Comparison of ENCODE assay signal across 9 cellular contexts in the genomic region with DNA sequence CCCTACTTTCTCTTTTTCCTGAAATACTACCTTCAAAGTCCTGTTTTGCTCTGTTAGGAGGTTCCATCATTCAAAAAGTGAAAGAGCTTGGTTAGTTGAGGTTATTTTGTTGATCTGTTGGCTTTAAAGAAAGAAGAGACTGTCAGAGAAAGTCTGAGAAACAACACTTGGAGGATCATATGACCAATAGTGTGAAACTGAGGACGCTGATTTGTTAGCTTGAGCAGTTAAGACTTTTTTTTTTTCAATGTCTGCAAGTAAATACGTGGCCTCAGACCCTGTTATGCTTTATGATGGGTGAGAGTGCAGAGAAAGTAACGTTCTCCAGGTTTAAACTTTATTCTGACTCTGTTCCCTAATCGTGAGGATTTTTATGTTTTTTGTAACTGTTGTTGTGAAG. TPM values are rescaled to one million over a fixed set of nuclear protein-coding genes. Genes with fewer than 3 reads are reported as not detected.
A peak's percentile ranks its signal among the peaks of the same experiment; 100 is the strongest.
DNase-seq lines count a peak whose midpoint lies in the region; ATAC-seq and TF ChIP-seq lines count a peak whose summit lies in the region.
"Had no signal": no experiment of that assay in that cellular context is flagged by ENCODE, and none has a peak within 500 bp of the region (broad histone marks: within the 10 kb centered on the region; RNA-seq: fewer than 3 reads in every experiment).

No MANE protein-coding gene starts in this region.

- H3K4ac ChIP-seq in IMR-90 (ENCODE audit: low read depth, low read length): peak overlapping the region; percentile 32; the same call in 1 of the 2 replicates

- no peak overlapping the region for H2AFZ ChIP-seq in IMR-90 (replicated peaks; ENCODE audit: low read length, poor library complexity)

- in situ Hi-C loops in IMR-90 (cut with MboI; ENCODE audit: low sequenced_read_pairs): no loop called here

- peak overlapping the region; percentile 12; the same call in 1 of the 2 replicates for H3K56ac ChIP-seq in IMR-90 (ENCODE audit: extremely low read depth, insufficient read depth, low read length)

- H3K36me3 ChIP-seq in IMR-90 (ENCODE audit: control insufficient read depth, insufficient read depth, low read length): no peaks in the 10 kb centered on the region

- no peaks in the 10 kb centered on the region for H3K27me3 ChIP-seq in IMR-90 (ENCODE audit: control insufficient read depth, insufficient read depth, low read length)

- DNase-seq in IMR-90 (peak; percentile 53), caudate nucleus (lab: John Stamatoyannopoulos, UW) (no peak), memory B cell (ENCODE audit: low spot score in 2 of 2) (no peak), type B pancreatic cell (ENCODE audit: extremely low spot score, unreplicated experiment) (no peak), foreskin melanocyte (no peak), cerebellar nuclear complex (lab: John Stamatoyannopoulos, UW) (no peak)
- DNase-seq in activated naive CD4-positive, alpha-beta T cell treated with anti-CD3 and anti-CD28 coated beads, Interleukin-2, amount 50 U/mL, for 72 hours (ENCODE audit: low spot score in 2 of 2): no peak

- H3K27me3 Mint-ChIP-seq in memory B cell: no peaks in the 10 kb centered on the region
- no peaks in the 10 kb centered on the region for H3K27me3 Mint-ChIP-seq in type B pancreatic cell

- BruUV-seq in IMR-90 (replicated peaks; lab: Mats Ljungman, UMichigan): no TSS peak

- peak overlapping the region; percentile 5 for H3K4me3 Mint-ChIP-seq in memory B cell
- peak overlapping the region; percentile 28 for H3K4me3 Mint-ChIP-seq in type B pancreatic cell
- H3K4me3 Mint-ChIP-seq: central memory CD8-positive, alpha-beta T cell; stimulated activated memory B cell treated with anti-CD40 and anti-IgM and Interleukin-4, amounts not matched to agents 10 μg/mL and 1 μg/mL and 100 μg/mL, for 72 hours had no signal

- no peaks in the 10 kb centered on the region; the same call in 1 of the 2 replicates for H4K20me1 ChIP-seq in IMR-90 (ENCODE audit: insufficient read depth, low read length)

- H3K4me3 ChIP-seq in IMR-90 (ENCODE audit: insufficient read depth, low read depth, low read length): no peak overlapping the region

- no CpG with 5 or more reads among the region's 4 CpGs for WGBS in IMR-90 (ENCODE audit: extremely low coverage in 2 of 2, insufficient read length in 1 of 2), 2 experiments

- no peak overlapping the region for H3K27ac Mint-ChIP-seq in memory B cell
- H3K27ac Mint-ChIP-seq in type B pancreatic cell: peak overlapping the region; percentile 69
- no peak overlapping the region for H3K27ac Mint-ChIP-seq in activated naive CD4-positive, alpha-beta T cell treated with anti-CD3 and anti-CD28 coated beads, Interleukin-2, amount 50 U/mL, for 72 hours

- H2BK15ac ChIP-seq in IMR-90 (ENCODE audit: low read depth, low read length): 0 out of 3 replicates have a peak overlapping the region, but pooled peaks have one; percentile 1

- no peak overlapping the region; the same call in 1 of the 2 replicates for H3K23ac ChIP-seq in IMR-90 (ENCODE audit: low read depth, low read length)

- H3K18ac ChIP-seq in IMR-90 (ENCODE audit: low read depth, low read length): peak overlapping the region; percentile 58

- H3K36me3 Mint-ChIP-seq in memory B cell: no peaks in the 10 kb centered on the region
- no peaks in the 10 kb centered on the region for H3K36me3 Mint-ChIP-seq in type B pancreatic cell
- H3K36me3 Mint-ChIP-seq in activated naive CD4-positive, alpha-beta T cell treated with anti-CD3 and anti-CD28 coated beads, Interleukin-2, amount 50 U/mL, for 72 hours: no peaks in the 10 kb centered on the region
- H3K36me3 Mint-ChIP-seq: stimulated activated memory B cell treated with anti-CD40 and anti-IgM and Interleukin-4, amounts not matched to agents 10 μg/mL and 1 μg/mL and 100 μg/mL, for 72 hours had no signal

- no peaks in the 10 kb centered on the region for H3K9me3 ChIP-seq in IMR-90 (ENCODE audit: control insufficient read depth, insufficient read depth, low read length)

- peak overlapping the region; percentile 45 for H4K5ac ChIP-seq in IMR-90 (ENCODE audit: low read depth, low read length)

- no peak for TF ChIP-seq POLR2A in IMR-90 (IDR thresholded peaks at IDR 0.05; ENCODE audit: low read depth, low read length)

- peak overlapping the region; percentile 60; the same call in 1 of the 2 replicates for H3K9ac ChIP-seq in IMR-90 (ENCODE audit: low read depth, low read length)

- dilution Hi-C loops in IMR-90 (cut with HindIII; ENCODE audit: low sequenced_read_pairs, unreplicated experiment): no loop called here

- peak overlapping the region; percentile 80 for H2BK5ac ChIP-seq in IMR-90 (ENCODE audit: low read depth, low read length, poor library complexity, severe bottlenecking)

- H2AK5ac ChIP-seq in IMR-90 (ENCODE audit: low read depth, low read length): no peak overlapping the region

- H3K4me2 ChIP-seq in IMR-90 (ENCODE audit: low read depth, low read length): peak overlapping the region; percentile 77

- H4K91ac ChIP-seq in IMR-90 (ENCODE audit: insufficient read depth, low read depth, low read length): peak overlapping the region; percentile 2; the same call in 1 of the 2 replicates

- H2BK20ac ChIP-seq in IMR-90 (ENCODE audit: low read depth, low read length): peak overlapping the region; percentile 3; the same call in 1 of the 2 replicates

- no peak for TF ChIP-seq CTCF in IMR-90 (conservative IDR thresholded peaks at IDR 0.05; ENCODE audit: low read depth, low read length)
- TF ChIP-seq CTCF in type B pancreatic cell (conservative IDR thresholded peaks at IDR 0.05): no peak

- peak overlapping the region; percentile 65; the same call in 1 of the 2 replicates for H2BK120ac ChIP-seq in IMR-90 (ENCODE audit: low read depth, low read length)

- POLR2A ChIA-PET in IMR-90 (lab: Charles Lee; ENCODE audit: unreplicated experiment): no interaction called here

- intact Hi-C loops in IMR-90 (cut with micrococcal nuclease): loop anchor here (5.0 kb wide), 1 partner anchor 45 kb away; a partner anchor contains a TSS

- H2AK9ac ChIP-seq in IMR-90 (replicated peaks; ENCODE audit: low read depth, low read length, poor library complexity): no peak overlapping the region

- no peak overlapping the region; the same call in 1 of the 2 replicates for H3K14ac ChIP-seq in IMR-90 (replicated peaks; ENCODE audit: low read depth, low read length)

- ATAC-seq in IMR-90 (ENCODE audit: low read depth): no peak
- no peak for ATAC-seq in memory B cell (ENCODE audit: low read depth)
- no peak for ATAC-seq in activated naive CD4-positive, alpha-beta T cell treated with anti-CD3 and anti-CD28 coated beads, Interleukin-2, amount 50 U/mL, for 72 hours
- ATAC-seq: stimulated activated memory B cell treated with anti-CD40 and anti-IgM and Interleukin-4, amounts not matched to agents 10 μg/mL and 1 μg/mL and 100 μg/mL, for 72 hours had no signal

- H3K27ac ChIP-seq in IMR-90 (ENCODE audit: insufficient read depth, low read length) (peak overlapping the region; percentile 91; the same call in 1 of the 2 replicates), caudate nucleus (ENCODE audit: low read depth, low read length) (peak overlapping the region; percentile 88)

- H3K4me1 ChIP-seq in IMR-90 (ENCODE audit: control insufficient read depth, insufficient read depth, low read length): peaks cover 16% of the 10 kb centered on the region

- peaks cover 28 to 48% of the 10 kb centered on the region in 2 experiments for H3K79me1 ChIP-seq in IMR-90 (ENCODE audit: low read depth in 1 of 2, low read length in 2 of 2)

- H3K9me3 Mint-ChIP-seq in memory B cell (no peaks in the 10 kb centered on the region), type B pancreatic cell (no peaks in the 10 kb centered on the region)
- no peaks in the 10 kb centered on the region for H3K9me3 Mint-ChIP-seq in activated naive CD4-positive, alpha-beta T cell treated with anti-CD3 and anti-CD28 coated beads, Interleukin-2, amount 50 U/mL, for 72 hours
- H3K9me3 Mint-ChIP-seq: central memory CD8-positive, alpha-beta T cell; stimulated activated memory B cell treated with anti-CD40 and anti-IgM and Interleukin-4, amounts not matched to agents 10 μg/mL and 1 μg/mL and 100 μg/mL, for 72 hours had no signal

- H3K9me1 ChIP-seq in IMR-90 (ENCODE audit: insufficient read depth, low read length): peaks cover 10% of the 10 kb centered on the region

- no peak for TF ChIP-seq RAD21 in IMR-90 (IDR thresholded peaks at IDR 0.05; ENCODE audit: low read length)

- CTCF ChIA-PET in IMR-90 (lab: Yijun Ruan, JAX): no interaction called here

- peaks cover 15% of the 10 kb centered on the region for H3K4me1 Mint-ChIP-seq in memory B cell
- peaks cover 47% of the 10 kb centered on the region for H3K4me1 Mint-ChIP-seq in type B pancreatic cell (ENCODE audit: unreplicated experiment)
- H3K4me1 Mint-ChIP-seq: central memory CD8-positive, alpha-beta T cell had no signal

- H4K8ac ChIP-seq in IMR-90 (ENCODE audit: low read depth in 2 of 2, low read length in 2 of 2): peak overlapping the region in 1 of 2 experiments; percentile 27; a peak in 2 of 4 replicates

TF ChIP-seq in IMR-90, 13 proteins besides CTCF, POLR2A, EP300 and RAD21:
- no peak for TF ChIP-seq CEBPB (IDR thresholded peaks at IDR 0.05; ENCODE audit: low read depth, low read length)
- TF ChIP-seq, protein P1, sequence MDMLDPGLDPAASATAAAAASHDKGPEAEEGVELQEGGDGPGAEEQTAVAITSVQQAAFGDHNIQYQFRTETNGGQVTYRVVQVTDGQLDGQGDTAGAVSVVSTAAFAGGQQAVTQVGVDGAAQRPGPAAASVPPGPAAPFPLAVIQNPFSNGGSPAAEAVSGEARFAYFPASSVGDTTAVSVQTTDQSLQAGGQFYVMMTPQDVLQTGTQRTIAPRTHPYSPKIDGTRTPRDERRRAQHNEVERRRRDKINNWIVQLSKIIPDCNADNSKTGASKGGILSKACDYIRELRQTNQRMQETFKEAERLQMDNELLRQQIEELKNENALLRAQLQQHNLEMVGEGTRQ (IDR thresholded peaks at IDR 0.05; ENCODE audit: low read depth, low read length): peak; percentile 40; the same call in 1 of the 2 replicates
TF ChIP-seq in IMR-90: peak in this region for 1.

RNA-seq across cellular contexts. Expression of a gene that starts 45.9 kb away (rescaled TPM):
- total RNA-seq in IMR-90 (2012; rRNA removed) (8.9 and 12.0 TPM in 2 replicates), type B pancreatic cell (ENCODE audit: low replicate concordance) (27.0 and 33.5 TPM in 2 replicates)
- 2.8 and 3.4 TPM in 2 replicates for polyA plus RNA-seq in IMR-90 (2012; rRNA removed)
- 1.5 and 1.9 TPM in 2 replicates for polyA plus RNA-seq in IMR-90 (2012; cell fraction: cytosol; rRNA removed)
- polyA plus RNA-seq in IMR-90 (2012; cell fraction: nucleus; rRNA removed; ENCODE audit: low replicate concordance): 1.5 and 12.0 TPM in 2 replicates
- total RNA-seq in activated naive CD4-positive, alpha-beta T cell treated with anti-CD3 and anti-CD28 coated beads, Interleukin-2, amount 50 U/mL, for 72 hours: 1 to 10 TPM in 1 of 2 donors, not detected in 1; 3.2 TPM
